In the genomic region with DNA sequence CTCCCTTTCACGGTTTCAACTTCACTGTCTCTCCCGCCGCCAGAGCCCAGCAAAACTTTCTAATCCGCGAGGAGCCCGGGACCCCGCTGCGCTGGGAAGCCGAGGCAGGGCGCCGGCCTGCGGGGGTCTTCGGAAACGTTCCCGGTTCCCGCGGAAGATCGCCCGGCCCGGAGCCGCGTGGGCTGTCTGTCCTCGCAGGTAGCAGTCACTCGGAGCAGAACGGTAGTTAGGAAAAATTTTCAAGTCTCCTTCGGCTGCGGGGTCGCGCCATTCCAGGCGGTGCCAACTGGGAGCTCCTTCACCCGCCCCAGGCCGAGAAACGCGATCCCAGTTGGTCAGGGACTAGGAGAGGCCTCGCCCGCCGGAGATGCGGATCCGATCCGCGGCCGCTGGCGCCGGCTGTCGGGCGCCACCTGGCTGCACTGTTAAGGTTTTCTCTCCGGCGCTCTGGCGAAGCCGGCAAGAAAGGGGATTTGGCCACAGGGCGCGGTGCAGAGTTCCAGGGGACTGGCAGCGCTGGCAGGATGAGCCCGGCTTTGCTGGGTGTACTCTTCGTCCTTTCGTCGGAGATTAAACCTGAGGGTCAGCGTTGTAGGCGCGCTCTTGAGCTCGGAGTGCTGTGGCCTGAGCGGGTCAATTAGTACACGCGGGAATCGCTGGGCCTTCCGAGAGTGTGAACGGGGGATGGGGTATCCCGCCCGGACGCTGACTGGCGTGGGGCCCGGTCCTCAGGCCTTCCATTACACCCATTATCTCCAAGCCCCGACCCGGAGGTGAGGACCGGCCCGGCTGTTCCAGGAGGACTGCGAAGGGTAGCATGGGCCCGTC, we compare ENCODE assay signal across 8 cellular contexts.
DNase-seq lines count a peak whose midpoint lies in the region; ATAC-seq lines count a peak whose summit lies in the region.

No MANE protein-coding gene starts in this region.

- DNase-seq in DMS114 treated with DMSO at 0.1 percent for 48 hours (lab: John Stamatoyannopoulos, UW; ENCODE audit: unreplicated experiment): peak; percentile 30
- peak; percentile 93 for DNase-seq in NCI-H82 (lab: John Stamatoyannopoulos, UW)
- peak; percentile 72 for DNase-seq in activated CD8-positive, alpha-beta memory T cell treated with anti-CD3 and anti-CD28 coated beads, Interleukin-2, amount 10 ng/mL, durations not matched to agents 7 days and 5 days
- DNase-seq in medulla oblongata (ENCODE audit: extremely low spot score): peak; percentile 88
- peak; percentile 50 to 60 for DNase-seq in stimulated activated CD4-positive, alpha-beta T cell treated with anti-CD3 and anti-CD28 coated beads, Interleukin-4, amount 100 ng/mL, for 48 hours (ENCODE audit: low read depth in 2 of 2)
- no peak for DNase-seq in NCI-H187 treated with DMSO at 0.1 percent for 48 hours (lab: John Stamatoyannopoulos, UW)

- peaks cover 2% of the 10 kb centered on the region for H3K27me3 ChIP-seq in endocrine pancreas (ENCODE audit: control insufficient read depth, insufficient read depth, low read length)

- peaks cover 46% of the 10 kb centered on the region for H3K27me3 Mint-ChIP-seq in activated CD8-positive, alpha-beta memory T cell treated with anti-CD3 and anti-CD28 coated beads, Interleukin-2, amount 10 ng/mL, durations not matched to agents 7 days and 5 days

- CTCF ChIA-PET in activated CD8-positive, alpha-beta memory T cell treated with anti-CD3 and anti-CD28 coated beads, Interleukin-2, amount 10 ng/mL, durations not matched to agents 7 days and 5 days (lab: Charles Lee): interaction anchor here (0.7 to 5.2 kb wide), 22 partner anchors 10 to 1864 kb away, joined by 3 to 109 read pairs (median 5); partner anchors contain the start of genes DHRS7B and TMEM11

- peaks cover 20% of the 10 kb centered on the region for H3K4me1 Mint-ChIP-seq in activated CD8-positive, alpha-beta memory T cell treated with anti-CD3 and anti-CD28 coated beads, Interleukin-2, amount 10 ng/mL, durations not matched to agents 7 days and 5 days

- H3K36me3 ChIP-seq in endocrine pancreas (ENCODE audit: control insufficient read depth, insufficient read depth, low read length): no peaks in the 10 kb centered on the region

- ATAC-seq in HG02885 (IDR thresholded peaks at IDR 0.05; ENCODE audit: poor library complexity, unreplicated experiment): peak; percentile 72
- peak; percentile 87 for ATAC-seq in activated CD8-positive, alpha-beta memory T cell treated with anti-CD3 and anti-CD28 coated beads, Interleukin-2, amount 10 ng/mL, durations not matched to agents 7 days and 5 days

- no peaks in the 10 kb centered on the region for H3K9me3 Mint-ChIP-seq in activated CD8-positive, alpha-beta memory T cell treated with anti-CD3 and anti-CD28 coated beads, Interleukin-2, amount 10 ng/mL, durations not matched to agents 7 days and 5 days (ENCODE audit: low read depth)

- H3K9me3 ChIP-seq in endocrine pancreas (ENCODE audit: control insufficient read depth, low read length): no peaks in the 10 kb centered on the region

- H3K9ac ChIP-seq in endocrine pancreas (ENCODE audit: control insufficient read depth, insufficient read depth, low read length): peak overlapping the region; percentile 60

- H3K4me1 ChIP-seq in endocrine pancreas (ENCODE audit: control insufficient read depth, insufficient read depth, low read length): peaks cover 3% of the 10 kb centered on the region

- H3K27ac Mint-ChIP-seq in activated CD8-positive, alpha-beta memory T cell treated with anti-CD3 and anti-CD28 coated beads, Interleukin-2, amount 10 ng/mL, durations not matched to agents 7 days and 5 days: no peak overlapping the region

- H3K36me3 Mint-ChIP-seq in activated CD8-positive, alpha-beta memory T cell treated with anti-CD3 and anti-CD28 coated beads, Interleukin-2, amount 10 ng/mL, durations not matched to agents 7 days and 5 days: no peaks in the 10 kb centered on the region

- H3K4me3 ChIP-seq in endocrine pancreas (ENCODE audit: control insufficient read depth, insufficient read depth, low read length): peak overlapping the region; percentile 53

- H3K4me3 Mint-ChIP-seq in activated CD8-positive, alpha-beta memory T cell treated with anti-CD3 and anti-CD28 coated beads, Interleukin-2, amount 10 ng/mL, durations not matched to agents 7 days and 5 days: peak overlapping the region; percentile 38
